8 cellular contexts compared by ENCODE assay signal in the genomic region with DNA sequence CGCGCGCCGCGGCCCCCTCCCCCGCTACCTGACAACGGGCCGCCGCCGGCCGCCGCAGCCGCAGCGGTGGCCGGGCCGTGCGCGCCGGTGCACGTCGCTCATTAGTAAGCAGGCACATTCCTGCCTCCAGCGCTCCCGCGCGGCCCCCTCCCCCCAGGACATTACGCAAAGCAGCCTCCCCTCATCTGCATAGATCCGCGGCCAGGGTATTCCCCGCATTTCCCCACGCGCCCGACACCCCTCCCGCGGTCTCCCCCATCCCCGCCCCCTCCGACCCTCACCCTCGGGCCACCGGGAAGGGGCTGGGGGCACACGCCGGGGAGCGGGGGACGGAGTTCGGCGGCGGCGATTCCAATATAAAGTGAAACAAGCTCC. TPM values are rescaled to one million over a fixed set of nuclear protein-coding genes. Genes with fewer than 3 reads are reported as not detected.
DNase-seq lines count a peak whose midpoint lies in the region; ATAC-seq, FAIRE-seq and TF ChIP-seq lines count a peak whose summit lies in the region.

A gene with protein sequence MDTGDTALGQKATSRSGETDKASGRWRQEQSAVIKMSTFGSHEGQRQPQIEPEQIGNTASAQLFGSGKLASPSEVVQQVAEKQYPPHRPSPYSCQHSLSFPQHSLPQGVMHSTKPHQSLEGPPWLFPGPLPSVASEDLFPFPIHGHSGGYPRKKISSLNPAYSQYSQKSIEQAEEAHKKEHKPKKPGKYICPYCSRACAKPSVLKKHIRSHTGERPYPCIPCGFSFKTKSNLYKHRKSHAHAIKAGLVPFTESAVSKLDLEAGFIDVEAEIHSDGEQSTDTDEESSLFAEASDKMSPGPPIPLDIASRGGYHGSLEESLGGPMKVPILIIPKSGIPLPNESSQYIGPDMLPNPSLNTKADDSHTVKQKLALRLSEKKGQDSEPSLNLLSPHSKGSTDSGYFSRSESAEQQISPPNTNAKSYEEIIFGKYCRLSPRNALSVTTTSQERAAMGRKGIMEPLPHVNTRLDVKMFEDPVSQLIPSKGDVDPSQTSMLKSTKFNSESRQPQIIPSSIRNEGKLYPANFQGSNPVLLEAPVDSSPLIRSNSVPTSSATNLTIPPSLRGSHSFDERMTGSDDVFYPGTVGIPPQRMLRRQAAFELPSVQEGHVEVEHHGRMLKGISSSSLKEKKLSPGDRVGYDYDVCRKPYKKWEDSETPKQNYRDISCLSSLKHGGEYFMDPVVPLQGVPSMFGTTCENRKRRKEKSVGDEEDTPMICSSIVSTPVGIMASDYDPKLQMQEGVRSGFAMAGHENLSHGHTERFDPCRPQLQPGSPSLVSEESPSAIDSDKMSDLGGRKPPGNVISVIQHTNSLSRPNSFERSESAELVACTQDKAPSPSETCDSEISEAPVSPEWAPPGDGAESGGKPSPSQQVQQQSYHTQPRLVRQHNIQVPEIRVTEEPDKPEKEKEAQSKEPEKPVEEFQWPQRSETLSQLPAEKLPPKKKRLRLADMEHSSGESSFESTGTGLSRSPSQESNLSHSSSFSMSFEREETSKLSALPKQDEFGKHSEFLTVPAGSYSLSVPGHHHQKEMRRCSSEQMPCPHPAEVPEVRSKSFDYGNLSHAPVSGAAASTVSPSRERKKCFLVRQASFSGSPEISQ (N-terminal part only) (minus strand): TSS at position 106 of the 375 bp plus-strand sequence. CDS start 170,438 bp downstream, outside the sequence.

- DNase-seq in AG08395 (ENCODE audit: low spot score) (peak; percentile 64), SJSA1 (ENCODE audit: low read depth in 1 of 2, low spot score in 2 of 2) (peak; percentile 47 to 81), frontal cortex (ENCODE audit: low spot score in 2 of 2) (peak; percentile 67 to 77), suprapubic skin (ENCODE audit: low spot score in 2 of 2) (peak; percentile 95)
- DNase-seq in activated gamma-delta T cell treated with anti-CD3 and anti-CD28 coated beads, Interleukin-2, amount 50 U/mL, for 16 hours (ENCODE audit: low read depth) = peak; percentile 78

- peak; percentile 12 for ATAC-seq in HG03520 (IDR thresholded peaks at IDR 0.05; ENCODE audit: unreplicated experiment)

- H3K36me3 ChIP-seq in SJSA1 (peaks cover 15% of the 10 kb centered on the region), neutrophil (no peaks in the 10 kb centered on the region), suprapubic skin (no peaks in the 10 kb centered on the region)

- H3K9me3 ChIP-seq in SJSA1 (replicated peaks) = 0 out of 2 replicates have a peak, but pooled peaks cover 3% of the 10 kb centered on the region
- H3K9me3 ChIP-seq in neutrophil = no peaks in the 10 kb centered on the region
- H3K9me3 ChIP-seq in suprapubic skin = no peaks in the 10 kb centered on the region

- H3K4me3 ChIP-seq in SJSA1 (peak within 1 kb of the TSS; percentile 95), neutrophil (ENCODE audit: low read depth in 1 of 2, low read length in 1 of 2) (peak within 1 kb of the TSS; percentile 84 to 98), suprapubic skin (peak within 1 kb of the TSS; percentile 80)

- TF ChIP-seq POLR2A in GM19099 (IDR thresholded peaks at IDR 0.05; ENCODE audit: extremely low read depth, insufficient read length, low read depth) (peak; percentile 51), suprapubic skin (IDR thresholded peaks at IDR 0.05) (no peak)

- H3K27me3 ChIP-seq in SJSA1 (replicated peaks) (no peaks in the 10 kb centered on the region), neutrophil (peaks cover 34% of the 10 kb centered on the region), suprapubic skin (no peaks in the 10 kb centered on the region)

- no peak for FAIRE-seq in frontal cortex (lab: Jason Lieb, UNC)

- H3K27ac ChIP-seq in SJSA1 (peak within 1 kb of the TSS; percentile 93), neutrophil (peak within 1 kb of the TSS; percentile 97), suprapubic skin (peak within 1 kb of the TSS; percentile 99)

- peaks cover 24% of the 10 kb centered on the region for H3K4me1 ChIP-seq in SJSA1 (replicated peaks)
- H3K4me1 ChIP-seq in neutrophil (ENCODE audit: control insufficient read depth in 1 of 2, insufficient read depth in 1 of 2, low read depth in 1 of 2, low read length in 1 of 2) = peaks cover 24 to 28% of the 10 kb centered on the region in 2 experiments
- H3K4me1 ChIP-seq in suprapubic skin = peaks cover 31% of the 10 kb centered on the region

- TF ChIP-seq EP300 in suprapubic skin (IDR thresholded peaks at IDR 0.05) = no peak

- WGBS in suprapubic skin = 0% methylated on average over 20 of the region's 46 CpGs

- no peak for TF ChIP-seq CTCF in neutrophil (IDR thresholded peaks at IDR 0.05)
- TF ChIP-seq CTCF in suprapubic skin (IDR thresholded peaks at IDR 0.05) = no peak

RNA-seq across cellular contexts. Expression of the gene that starts here (rescaled TPM):
- total RNA-seq in SJSA1 (2014; rRNA removed; shearing (Covaris generic)) = 3.2 and 8.3 TPM in 2 replicates
- total RNA-seq in frontal cortex (68.9 TPM), suprapubic skin (10 to 100 TPM; 23.6 to 31.3 (median 25.6) TPM)

Comparison
In these comparisons a context has a peak if more than half of its experiments do, and no peak if none do; other contexts are left out.
1. Peak in every context shown above with its lines: DNase-seq, ATAC-seq, H3K4me3 ChIP-seq and H3K27ac ChIP-seq.